Comparison of ENCODE assay signal across 1 cellular context in genomic region chr21:35044770-35045538, GRCh38.
TF ChIP-seq lines count a peak whose summit lies in the region.

No MANE protein-coding gene starts in this region.

TF ChIP-seq in SK-N-SH, 30 proteins besides CTCF, POLR2A, EP300 and RAD21 (continued from another document):
- TF ChIP-seq PBX3 (IDR thresholded peaks at IDR 0.05) (no peak), SMC3 (IDR thresholded peaks at IDR 0.05; ENCODE audit: low read depth, low read length) (no peak), YY1 (IDR thresholded peaks at IDR 0.05; ENCODE audit: low read depth) (no peak), CHD2 (IDR thresholded peaks at IDR 0.05; ENCODE audit: low read length, partially characterized antibody) (no peak), RXRA (IDR thresholded peaks at IDR 0.05; ENCODE audit: borderline replicate concordance, low read depth) (no peak)
